In genomic region chr20:41408131-41408789, GRCh38 we compare ENCODE assay signal across 11 cellular contexts. TPM values are rescaled to one million over a fixed set of nuclear protein-coding genes. Genes with fewer than 3 reads are reported as not detected.
DNase-seq lines count a peak whose midpoint lies in the region; ATAC-seq and TF ChIP-seq lines count a peak whose summit lies in the region.
"Had no signal": no experiment of that assay in that cellular context is flagged by ENCODE, and none has a peak within 500 bp of the region (broad histone marks: within the 10 kb centered on the region; RNA-seq: fewer than 3 reads in every experiment).

No MANE protein-coding gene starts in this region.

- ATAC-seq in GM18868 (IDR thresholded peaks at IDR 0.05; ENCODE audit: unreplicated experiment), result peak; percentile 70
- ATAC-seq in HG02943 (IDR thresholded peaks at IDR 0.05; ENCODE audit: low read depth, unreplicated experiment), result peak; percentile 82
- peak; percentile 84 for ATAC-seq in activated CD8-positive, alpha-beta T cell treated with anti-CD3 and anti-CD28 coated beads, Interleukin-2, amount 10 ng/mL, durations not matched to agents 7 days and 5 days

- H3K27ac Mint-ChIP-seq in activated CD8-positive, alpha-beta T cell treated with anti-CD3 and anti-CD28 coated beads, Interleukin-2, amount 10 ng/mL, durations not matched to agents 7 days and 5 days, result peak overlapping the region; percentile 53

- no peak for TF ChIP-seq CTCF in brain microvascular endothelial cell (IDR thresholded peaks at IDR 0.05; ENCODE audit: low read depth, low read length, missing control alignments)

- H3K4me3 Mint-ChIP-seq in activated CD8-positive, alpha-beta T cell treated with anti-CD3 and anti-CD28 coated beads, Interleukin-2, amount 10 ng/mL, durations not matched to agents 7 days and 5 days, result no peak overlapping the region
- H3K4me3 Mint-ChIP-seq: nephron had no signal

- H3K9me3 Mint-ChIP-seq in activated CD8-positive, alpha-beta T cell treated with anti-CD3 and anti-CD28 coated beads, Interleukin-2, amount 10 ng/mL, durations not matched to agents 7 days and 5 days (ENCODE audit: insufficient read depth), result no peaks in the 10 kb centered on the region
- H3K9me3 Mint-ChIP-seq: nephron had no signal

- no peaks in the 10 kb centered on the region for H3K27me3 Mint-ChIP-seq in activated CD8-positive, alpha-beta T cell treated with anti-CD3 and anti-CD28 coated beads, Interleukin-2, amount 10 ng/mL, durations not matched to agents 7 days and 5 days (ENCODE audit: low read depth)

- no peaks in the 10 kb centered on the region for H3K27me3 ChIP-seq in brain microvascular endothelial cell (replicated peaks)

- peaks cover 25% of the 10 kb centered on the region for H3K4me1 Mint-ChIP-seq in activated CD8-positive, alpha-beta T cell treated with anti-CD3 and anti-CD28 coated beads, Interleukin-2, amount 10 ng/mL, durations not matched to agents 7 days and 5 days (ENCODE audit: low read depth)

- no peak overlapping the region for H3K4me3 ChIP-seq in brain microvascular endothelial cell (ENCODE audit: low read depth, low read length)

- CTCF ChIA-PET in activated CD8-positive, alpha-beta T cell treated with anti-CD3 and anti-CD28 coated beads, Interleukin-2, amount 10 ng/mL, durations not matched to agents 7 days and 5 days (lab: Charles Lee), result interaction anchor here (1.2 to 4.0 kb wide), 2 partner anchors 9 to 12 kb away, joined by 3 to 26 read pairs; no protein-coding TSS in a partner anchor

- DNase-seq in AML-193 (lab: John Stamatoyannopoulos, UW) (peak; percentile 59 to 60), SHP77 (lab: John Stamatoyannopoulos, UW) (no peak), brain microvascular endothelial cell (no peak), dermis blood vessel endothelial cell (no peak)
- peak; percentile 60 for DNase-seq in activated CD8-positive, alpha-beta T cell treated with anti-CD3 and anti-CD28 coated beads, Interleukin-2, amount 10 ng/mL, durations not matched to agents 7 days and 5 days
- DNase-seq in stimulated activated naive CD4-positive, alpha-beta T cell (lab: John Stamatoyannopoulos, UW), result no peak
- DNase-seq: NCI-H146 had no signal

- peaks cover 15% of the 10 kb centered on the region for H3K36me3 Mint-ChIP-seq in activated CD8-positive, alpha-beta T cell treated with anti-CD3 and anti-CD28 coated beads, Interleukin-2, amount 10 ng/mL, durations not matched to agents 7 days and 5 days (ENCODE audit: low read depth)

- POLR2A ChIA-PET in activated CD8-positive, alpha-beta T cell treated with anti-CD3 and anti-CD28 coated beads, Interleukin-2, amount 10 ng/mL, durations not matched to agents 7 days and 5 days (lab: Charles Lee), result interaction anchor here (1.1 kb wide), 1 partner anchor 210 kb away, joined by 3 read pairs; the partner anchor contains the start of gene CHD6

- in situ Hi-C loops in brain microvascular endothelial cell (cut with HindIII; ENCODE audit: low pct_ligation_motif_present, low sequenced_read_pairs), result no loop called here

- no peak overlapping the region for H3K27ac ChIP-seq in brain microvascular endothelial cell

- peaks cover 23% of the 10 kb centered on the region for H3K36me3 ChIP-seq in brain microvascular endothelial cell (replicated peaks)

RNA-seq across cellular contexts. Expression of gene EMILIN3, which starts 41.6 kb away (rescaled TPM):
- total RNA-seq in activated CD8-positive, alpha-beta T cell treated with anti-CD3 and anti-CD28 coated beads, Interleukin-2, amount 10 ng/mL, durations not matched to agents 7 days and 5 days, result not detected
- total RNA-seq in dermis blood vessel endothelial cell, result under 0.01 and 0.09 TPM in 2 replicates
- total RNA-seq: fibroblast of villous mesenchyme had no signal

Comparison
In these comparisons a context has a peak if more than half of its experiments do, and no peak if none do; other contexts are left out.
1. DNase-seq: peak in AML-193 (2 of 2) and activated CD8-positive, alpha-beta T cell treated with anti-CD3 and anti-CD28 coated beads, Interleukin-2, amount 10 ng/mL, durations not matched to agents 7 days and 5 days (single experiment); none in SHP77 (0 of 2), brain microvascular endothelial cell (single experiment), dermis blood vessel endothelial cell (single experiment) and stimulated activated naive CD4-positive, alpha-beta T cell (0 of 6).
2. Peak in every context shown above with its lines, with median percentiles within 50 percentile points of each other: ATAC-seq.